8 cellular contexts compared by ENCODE assay signal in the genomic region with DNA sequence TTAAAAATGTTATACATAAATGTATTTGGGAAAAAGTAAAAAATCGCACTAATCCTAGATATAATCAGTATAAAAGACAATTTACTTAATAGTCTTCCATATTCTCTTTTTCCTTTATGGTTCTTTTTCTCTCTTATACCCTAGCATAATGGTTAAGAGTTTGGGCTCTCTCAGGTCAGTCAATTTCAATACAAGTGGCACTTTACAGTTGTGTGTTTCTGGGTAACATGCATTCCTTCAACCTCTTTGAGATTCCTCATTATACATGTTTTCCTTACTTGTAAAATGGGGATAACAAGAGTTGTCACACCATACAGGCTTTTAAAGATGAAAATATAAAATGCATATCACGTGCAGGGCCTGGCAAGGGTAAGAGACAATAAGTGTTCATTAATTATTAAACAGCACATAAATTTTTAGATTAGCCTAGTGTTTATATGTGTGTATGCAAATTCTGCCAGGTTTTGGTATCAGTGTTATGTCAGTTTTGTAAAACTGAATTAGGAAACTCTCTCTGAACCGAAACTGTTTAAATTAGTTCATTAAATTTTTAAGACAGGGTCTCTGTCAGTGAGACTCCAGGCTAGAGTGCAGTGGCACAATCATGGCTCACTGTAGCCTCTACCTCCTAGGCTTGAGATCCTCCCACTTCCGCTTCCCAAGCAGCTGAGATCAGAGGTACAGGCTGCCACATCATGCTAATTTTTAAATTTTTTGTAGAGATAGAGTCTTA. TPM values are rescaled to one million over a fixed set of nuclear protein-coding genes. Genes with fewer than 3 reads are reported as not detected.
DNase-seq lines count a peak whose midpoint lies in the region; ATAC-seq and TF ChIP-seq lines count a peak whose summit lies in the region.

No MANE protein-coding gene starts in this region.

- peaks cover 4% of the 10 kb centered on the region; the same call in 1 of the 2 replicates for H3F3A ChIP-seq in MM.1S (ENCODE audit: insufficient read depth, low read length)

- H3K27ac ChIP-seq in MM.1S (ENCODE audit: low read length) (no peak overlapping the region), endodermal cell (ENCODE audit: low read depth, low read length) (no peak overlapping the region), ascending aorta (no peak overlapping the region)

- H3K9ac ChIP-seq in MM.1S (ENCODE audit: low read length) (no peak overlapping the region), endodermal cell (ENCODE audit: extremely low read depth, low read length, poor library complexity, severe bottlenecking) (no peak overlapping the region)

- H3K27me3 Mint-ChIP-seq in memory B cell = no peaks in the 10 kb centered on the region
- no peaks in the 10 kb centered on the region for H3K27me3 Mint-ChIP-seq in endodermal cell (ENCODE audit: insufficient read depth)

- 92 to 93% methylated on average over 2 of the region's 4 CpGs for WGBS in endodermal cell (ENCODE audit: insufficient coverage in 1 of 2, insufficient read length in 1 of 2), 2 experiments

- H3K4me3 ChIP-seq in MM.1S (ENCODE audit: low read length) = no peak overlapping the region
- H3K4me3 ChIP-seq in endodermal cell (ENCODE audit: low read length) = no peak overlapping the region
- no peak overlapping the region for H3K4me3 ChIP-seq in ascending aorta

- no peak for DNase-seq in MM.1S
- no peak for DNase-seq in memory B cell (ENCODE audit: low spot score in 2 of 2)
- no peak for DNase-seq in endodermal cell
- DNase-seq in SHP77 (lab: John Stamatoyannopoulos, UW) = no peak
- no peak for DNase-seq in ascending aorta (ENCODE audit: low spot score in 2 of 2)
- DNase-seq in nucleus accumbens (lab: John Stamatoyannopoulos, UW) = no peak

- no peak overlapping the region for H2AFZ ChIP-seq in MM.1S (ENCODE audit: low read length)

- peak; percentile 59 for ATAC-seq in GM18520 (IDR thresholded peaks at IDR 0.05; ENCODE audit: unreplicated experiment)
- peak; percentile 66 for ATAC-seq in GM21717 (IDR thresholded peaks at IDR 0.05; ENCODE audit: unreplicated experiment)
- peak; percentile 66 for ATAC-seq in memory B cell (ENCODE audit: low read depth)

- H3K9me3 ChIP-seq in MM.1S (replicated peaks; ENCODE audit: insufficient read depth, low read length) (no peaks in the 10 kb centered on the region), endodermal cell (ENCODE audit: control insufficient read depth, low read length) (no peaks in the 10 kb centered on the region), ascending aorta (no peaks in the 10 kb centered on the region)

- TF ChIP-seq CTCF in MM.1S (IDR thresholded peaks at IDR 0.05; ENCODE audit: low read length) = no peak
- TF ChIP-seq CTCF in endodermal cell (conservative IDR thresholded peaks at IDR 0.05) = no peak
- TF ChIP-seq CTCF in ascending aorta (IDR thresholded peaks at IDR 0.05) = no peak

- H3K9me2 ChIP-seq in MM.1S (replicated peaks; ENCODE audit: insufficient read depth, low read length) = no peaks in the 10 kb centered on the region

- H4K20me1 ChIP-seq in MM.1S (ENCODE audit: insufficient read depth, low read length) = peaks cover 10% of the 10 kb centered on the region; the same call in 1 of the 2 replicates

- no peaks in the 10 kb centered on the region for H3K27me3 ChIP-seq in MM.1S (replicated peaks; ENCODE audit: insufficient read depth, low read length)
- no peaks in the 10 kb centered on the region for H3K27me3 ChIP-seq in endodermal cell (ENCODE audit: control insufficient read depth, insufficient read depth, low read length, poor library complexity, severe bottlenecking)
- no peaks in the 10 kb centered on the region for H3K27me3 ChIP-seq in ascending aorta

- intact Hi-C loops in ascending aorta (cut with DNase I) = no loop called here

- H3K27ac Mint-ChIP-seq in memory B cell (peak overlapping the region; percentile 84), endodermal cell (no peak overlapping the region)

- peaks cover 100% of the 10 kb centered on the region for H3K79me2 ChIP-seq in MM.1S (ENCODE audit: low read length)

- no peaks in the 10 kb centered on the region for H3K36me3 ChIP-seq in MM.1S (replicated peaks; ENCODE audit: insufficient read depth, low read length)
- H3K36me3 ChIP-seq in endodermal cell (ENCODE audit: control insufficient read depth, insufficient read depth, low read length) = no peaks in the 10 kb centered on the region
- H3K36me3 ChIP-seq in ascending aorta = no peaks in the 10 kb centered on the region

- H3K4me1 Mint-ChIP-seq in memory B cell = peaks cover 54% of the 10 kb centered on the region
- peaks cover 14% of the 10 kb centered on the region for H3K4me1 Mint-ChIP-seq in endodermal cell

- H3K36me3 Mint-ChIP-seq in memory B cell = peaks cover 6% of the 10 kb centered on the region
- H3K36me3 Mint-ChIP-seq in endodermal cell (ENCODE audit: low read depth) = no peaks in the 10 kb centered on the region

- H3K4me1 ChIP-seq in MM.1S (ENCODE audit: low read length) (peaks cover 33% of the 10 kb centered on the region), endodermal cell (ENCODE audit: control insufficient read depth, insufficient read depth, low read length) (no peaks in the 10 kb centered on the region), ascending aorta (peaks cover 0 to 51% of the 10 kb centered on the region in 2 donors)

- H3K4me3 Mint-ChIP-seq in memory B cell (peak overlapping the region; percentile 46), endodermal cell (no peak overlapping the region)

- H3K4me2 ChIP-seq in MM.1S (ENCODE audit: low read depth, low read length) = peak overlapping the region; percentile 18; the same call in 1 of the 2 replicates

- H3K9me3 Mint-ChIP-seq in memory B cell = no peaks in the 10 kb centered on the region
- H3K9me3 Mint-ChIP-seq in endodermal cell = no peaks in the 10 kb centered on the region

RNA-seq across cellular contexts. Expression of gene ELF1, which starts 49.8 kb away (rescaled TPM):
- 10 to 100 TPM; 36.0 to 44.1 TPM for total RNA-seq in endodermal cell
- 21.2 TPM for polyA plus RNA-seq in endodermal cell (2013, experiment 1 of 2)
- 20.6 TPM for polyA plus RNA-seq in endodermal cell (2013, experiment 2 of 2)
- 105 TPM for total RNA-seq in ascending aorta
